Comparison of ENCODE assay signal across 12 cellular contexts in genomic region chr5:180396931-180397330, GRCh38.
"Had no signal": no experiment of that assay in that cellular context is flagged by ENCODE, and none has a peak within 500 bp of the region (broad histone marks: within the 10 kb centered on the region; RNA-seq: fewer than 3 reads in every experiment).

No MANE protein-coding gene starts in this region.

- FAIRE-seq: pancreas had no signal

- H3K27me3 ChIP-seq: breast epithelium, pancreas, stomach had no signal

- H3K9me3 ChIP-seq: pancreas, thoracic aorta had no signal

- H3K4me1 ChIP-seq: breast epithelium, pancreas, stomach had no signal

- ATAC-seq: left lobe of liver, pancreas had no signal

- H3K36me3 ChIP-seq: breast epithelium, pancreas, stomach, thoracic aorta had no signal

- DNase-seq: activated CD4-positive, CD25-positive, alpha-beta regulatory T cell treated with anti-CD3 and anti-CD28 coated beads, Interleukin-2, amount 50 U/mL, for 72 hours; activated naive CD4-positive, alpha-beta T cell; foreskin melanocyte; mammary epithelial cell; pancreas; stimulated activated CD4-positive, alpha-beta T cell treated with anti-CD3 and anti-CD28 coated beads, Interleukin-1b, Interleukin-23, amount 100 ng/mL, for 48 hours; stomach; T-helper 9 cell had no signal

- H3K4me3 ChIP-seq: breast epithelium, pancreas, stomach, thoracic aorta had no signal

- H3K27ac ChIP-seq: breast epithelium, epithelial cell of prostate, pancreas, stomach, thoracic aorta had no signal
